In the genomic region with DNA sequence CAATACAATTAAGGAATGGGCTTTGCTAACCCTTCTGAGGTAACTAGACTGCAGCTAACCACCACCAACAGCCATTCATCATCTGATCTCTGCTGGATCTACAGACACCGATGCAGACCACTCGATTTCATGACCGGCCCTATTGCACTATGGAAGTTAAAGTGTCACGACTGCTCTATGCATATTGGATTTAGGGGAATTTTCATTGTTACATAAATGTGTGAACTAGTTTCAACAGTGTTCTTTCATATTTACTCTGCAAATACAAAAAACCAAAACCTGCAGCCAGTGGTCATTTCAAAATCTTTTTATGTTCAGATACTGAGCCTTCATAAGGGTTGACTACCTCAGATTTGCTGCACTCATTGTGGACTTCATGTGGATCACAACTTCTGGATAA, we compare ENCODE assay signal across 2 cellular contexts.
TF ChIP-seq lines count a peak whose summit lies in the region.

No MANE protein-coding gene starts in this region.

TF ChIP-seq in WTC11, 78 proteins besides CTCF, POLR2A, EP300 and RAD21 (continues in another document):
- no peak for TF ChIP-seq EMX1 (CRISPR knock-in tag; IDR thresholded peaks at IDR 0.05)
- no peak for TF ChIP-seq ATF1 (CRISPR knock-in tag; IDR thresholded peaks at IDR 0.05)
- TF ChIP-seq CBFB (CRISPR knock-in tag; IDR thresholded peaks at IDR 0.05; ENCODE audit: low read depth) = no peak
- TF ChIP-seq, protein P1, sequence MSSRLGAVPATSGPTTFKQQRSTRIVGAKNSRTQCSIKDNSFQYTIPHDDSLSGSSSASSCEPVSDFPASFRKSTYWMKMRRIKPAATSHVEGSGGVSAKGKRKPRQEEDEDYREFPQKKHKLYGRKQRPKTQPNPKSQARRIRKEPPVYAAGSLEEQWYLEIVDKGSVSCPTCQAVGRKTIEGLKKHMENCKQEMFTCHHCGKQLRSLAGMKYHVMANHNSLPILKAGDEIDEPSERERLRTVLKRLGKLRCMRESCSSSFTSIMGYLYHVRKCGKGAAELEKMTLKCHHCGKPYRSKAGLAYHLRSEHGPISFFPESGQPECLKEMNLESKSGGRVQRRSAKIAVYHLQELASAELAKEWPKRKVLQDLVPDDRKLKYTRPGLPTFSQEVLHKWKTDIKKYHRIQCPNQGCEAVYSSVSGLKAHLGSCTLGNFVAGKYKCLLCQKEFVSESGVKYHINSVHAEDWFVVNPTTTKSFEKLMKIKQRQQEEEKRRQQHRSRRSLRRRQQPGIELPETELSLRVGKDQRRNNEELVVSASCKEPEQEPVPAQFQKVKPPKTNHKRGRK (CRISPR knock-in tag; IDR thresholded peaks at IDR 0.05; ENCODE audit: borderline replicate concordance) = no peak
- TF ChIP-seq TP53 (CRISPR knock-in tag; IDR thresholded peaks at IDR 0.05) = no peak
- no peak for TF ChIP-seq MXD4 (CRISPR knock-in tag; IDR thresholded peaks at IDR 0.05; ENCODE audit: borderline replicate concordance)
- no peak for TF ChIP-seq SMAD3 (CRISPR knock-in tag; IDR thresholded peaks at IDR 0.05; ENCODE audit: borderline replicate concordance)
- TF ChIP-seq, protein P2, sequence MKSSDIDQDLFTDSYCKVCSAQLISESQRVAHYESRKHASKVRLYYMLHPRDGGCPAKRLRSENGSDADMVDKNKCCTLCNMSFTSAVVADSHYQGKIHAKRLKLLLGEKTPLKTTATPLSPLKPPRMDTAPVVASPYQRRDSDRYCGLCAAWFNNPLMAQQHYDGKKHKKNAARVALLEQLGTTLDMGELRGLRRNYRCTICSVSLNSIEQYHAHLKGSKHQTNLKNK (CRISPR knock-in tag; IDR thresholded peaks at IDR 0.05) = no peak
- no peak for TF ChIP-seq GABPB1 (CRISPR knock-in tag; IDR thresholded peaks at IDR 0.05)
- TF ChIP-seq, protein P3, sequence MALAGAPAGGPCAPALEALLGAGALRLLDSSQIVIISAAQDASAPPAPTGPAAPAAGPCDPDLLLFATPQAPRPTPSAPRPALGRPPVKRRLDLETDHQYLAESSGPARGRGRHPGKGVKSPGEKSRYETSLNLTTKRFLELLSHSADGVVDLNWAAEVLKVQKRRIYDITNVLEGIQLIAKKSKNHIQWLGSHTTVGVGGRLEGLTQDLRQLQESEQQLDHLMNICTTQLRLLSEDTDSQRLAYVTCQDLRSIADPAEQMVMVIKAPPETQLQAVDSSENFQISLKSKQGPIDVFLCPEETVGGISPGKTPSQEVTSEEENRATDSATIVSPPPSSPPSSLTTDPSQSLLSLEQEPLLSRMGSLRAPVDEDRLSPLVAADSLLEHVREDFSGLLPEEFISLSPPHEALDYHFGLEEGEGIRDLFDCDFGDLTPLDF (CRISPR knock-in tag; IDR thresholded peaks at IDR 0.05) = no peak
- no peak for TF ChIP-seq SOX15 (CRISPR knock-in tag; IDR thresholded peaks at IDR 0.05)
- no peak for TF ChIP-seq ELF4 (CRISPR knock-in tag; IDR thresholded peaks at IDR 0.05; ENCODE audit: low read depth)
- TF ChIP-seq, protein P4, sequence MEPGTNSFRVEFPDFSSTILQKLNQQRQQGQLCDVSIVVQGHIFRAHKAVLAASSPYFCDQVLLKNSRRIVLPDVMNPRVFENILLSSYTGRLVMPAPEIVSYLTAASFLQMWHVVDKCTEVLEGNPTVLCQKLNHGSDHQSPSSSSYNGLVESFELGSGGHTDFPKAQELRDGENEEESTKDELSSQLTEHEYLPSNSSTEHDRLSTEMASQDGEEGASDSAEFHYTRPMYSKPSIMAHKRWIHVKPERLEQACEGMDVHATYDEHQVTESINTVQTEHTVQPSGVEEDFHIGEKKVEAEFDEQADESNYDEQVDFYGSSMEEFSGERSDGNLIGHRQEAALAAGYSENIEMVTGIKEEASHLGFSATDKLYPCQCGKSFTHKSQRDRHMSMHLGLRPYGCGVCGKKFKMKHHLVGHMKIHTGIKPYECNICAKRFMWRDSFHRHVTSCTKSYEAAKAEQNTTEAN (CRISPR knock-in tag; IDR thresholded peaks at IDR 0.05) = no peak
- no peak for TF ChIP-seq ZNF219 (CRISPR knock-in tag; IDR thresholded peaks at IDR 0.05; ENCODE audit: borderline replicate concordance)
- TF ChIP-seq, protein P5, sequence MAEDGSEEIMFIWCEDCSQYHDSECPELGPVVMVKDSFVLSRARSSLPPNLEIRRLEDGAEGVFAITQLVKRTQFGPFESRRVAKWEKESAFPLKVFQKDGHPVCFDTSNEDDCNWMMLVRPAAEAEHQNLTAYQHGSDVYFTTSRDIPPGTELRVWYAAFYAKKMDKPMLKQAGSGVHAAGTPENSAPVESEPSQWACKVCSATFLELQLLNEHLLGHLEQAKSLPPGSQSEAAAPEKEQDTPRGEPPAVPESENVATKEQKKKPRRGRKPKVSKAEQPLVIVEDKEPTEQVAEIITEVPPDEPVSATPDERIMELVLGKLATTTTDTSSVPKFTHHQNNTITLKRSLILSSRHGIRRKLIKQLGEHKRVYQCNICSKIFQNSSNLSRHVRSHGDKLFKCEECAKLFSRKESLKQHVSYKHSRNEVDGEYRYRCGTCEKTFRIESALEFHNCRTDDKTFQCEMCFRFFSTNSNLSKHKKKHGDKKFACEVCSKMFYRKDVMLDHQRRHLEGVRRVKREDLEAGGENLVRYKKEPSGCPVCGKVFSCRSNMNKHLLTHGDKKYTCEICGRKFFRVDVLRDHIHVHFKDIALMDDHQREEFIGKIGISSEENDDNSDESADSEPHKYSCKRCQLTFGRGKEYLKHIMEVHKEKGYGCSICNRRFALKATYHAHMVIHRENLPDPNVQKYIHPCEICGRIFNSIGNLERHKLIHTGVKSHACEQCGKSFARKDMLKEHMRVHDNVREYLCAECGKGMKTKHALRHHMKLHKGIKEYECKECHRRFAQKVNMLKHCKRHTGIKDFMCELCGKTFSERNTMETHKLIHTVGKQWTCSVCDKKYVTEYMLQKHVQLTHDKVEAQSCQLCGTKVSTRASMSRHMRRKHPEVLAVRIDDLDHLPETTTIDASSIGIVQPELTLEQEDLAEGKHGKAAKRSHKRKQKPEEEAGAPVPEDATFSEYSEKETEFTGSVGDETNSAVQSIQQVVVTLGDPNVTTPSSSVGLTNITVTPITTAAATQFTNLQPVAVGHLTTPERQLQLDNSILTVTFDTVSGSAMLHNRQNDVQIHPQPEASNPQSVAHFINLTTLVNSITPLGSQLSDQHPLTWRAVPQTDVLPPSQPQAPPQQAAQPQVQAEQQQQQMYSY (CRISPR knock-in tag; IDR thresholded peaks at IDR 0.05) = no peak
- TF ChIP-seq, protein P6, sequence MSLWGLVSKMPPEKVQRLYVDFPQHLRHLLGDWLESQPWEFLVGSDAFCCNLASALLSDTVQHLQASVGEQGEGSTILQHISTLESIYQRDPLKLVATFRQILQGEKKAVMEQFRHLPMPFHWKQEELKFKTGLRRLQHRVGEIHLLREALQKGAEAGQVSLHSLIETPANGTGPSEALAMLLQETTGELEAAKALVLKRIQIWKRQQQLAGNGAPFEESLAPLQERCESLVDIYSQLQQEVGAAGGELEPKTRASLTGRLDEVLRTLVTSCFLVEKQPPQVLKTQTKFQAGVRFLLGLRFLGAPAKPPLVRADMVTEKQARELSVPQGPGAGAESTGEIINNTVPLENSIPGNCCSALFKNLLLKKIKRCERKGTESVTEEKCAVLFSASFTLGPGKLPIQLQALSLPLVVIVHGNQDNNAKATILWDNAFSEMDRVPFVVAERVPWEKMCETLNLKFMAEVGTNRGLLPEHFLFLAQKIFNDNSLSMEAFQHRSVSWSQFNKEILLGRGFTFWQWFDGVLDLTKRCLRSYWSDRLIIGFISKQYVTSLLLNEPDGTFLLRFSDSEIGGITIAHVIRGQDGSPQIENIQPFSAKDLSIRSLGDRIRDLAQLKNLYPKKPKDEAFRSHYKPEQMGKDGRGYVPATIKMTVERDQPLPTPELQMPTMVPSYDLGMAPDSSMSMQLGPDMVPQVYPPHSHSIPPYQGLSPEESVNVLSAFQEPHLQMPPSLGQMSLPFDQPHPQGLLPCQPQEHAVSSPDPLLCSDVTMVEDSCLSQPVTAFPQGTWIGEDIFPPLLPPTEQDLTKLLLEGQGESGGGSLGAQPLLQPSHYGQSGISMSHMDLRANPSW (CRISPR knock-in tag; conservative IDR thresholded peaks at IDR 0.05; ENCODE audit: low read depth) = no peak

TF ChIP-seq in GM23338, 12 proteins besides CTCF, POLR2A, EP300 and RAD21:
- no peak for TF ChIP-seq ZNF114 (CRISPR knock-in tag; IDR thresholded peaks at IDR 0.05)
- no peak for TF ChIP-seq STAT1 (IDR thresholded peaks at IDR 0.05; ENCODE audit: unreplicated experiment)
- TF ChIP-seq, protein P7, sequence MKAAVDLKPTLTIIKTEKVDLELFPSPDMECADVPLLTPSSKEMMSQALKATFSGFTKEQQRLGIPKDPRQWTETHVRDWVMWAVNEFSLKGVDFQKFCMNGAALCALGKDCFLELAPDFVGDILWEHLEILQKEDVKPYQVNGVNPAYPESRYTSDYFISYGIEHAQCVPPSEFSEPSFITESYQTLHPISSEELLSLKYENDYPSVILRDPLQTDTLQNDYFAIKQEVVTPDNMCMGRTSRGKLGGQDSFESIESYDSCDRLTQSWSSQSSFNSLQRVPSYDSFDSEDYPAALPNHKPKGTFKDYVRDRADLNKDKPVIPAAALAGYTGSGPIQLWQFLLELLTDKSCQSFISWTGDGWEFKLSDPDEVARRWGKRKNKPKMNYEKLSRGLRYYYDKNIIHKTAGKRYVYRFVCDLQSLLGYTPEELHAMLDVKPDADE (IDR thresholded peaks at IDR 0.05) = no peak
- no peak for TF ChIP-seq EZH2 (IDR thresholded peaks at IDR 0.05; ENCODE audit: low read depth, unreplicated experiment)
- TF ChIP-seq, protein P8, sequence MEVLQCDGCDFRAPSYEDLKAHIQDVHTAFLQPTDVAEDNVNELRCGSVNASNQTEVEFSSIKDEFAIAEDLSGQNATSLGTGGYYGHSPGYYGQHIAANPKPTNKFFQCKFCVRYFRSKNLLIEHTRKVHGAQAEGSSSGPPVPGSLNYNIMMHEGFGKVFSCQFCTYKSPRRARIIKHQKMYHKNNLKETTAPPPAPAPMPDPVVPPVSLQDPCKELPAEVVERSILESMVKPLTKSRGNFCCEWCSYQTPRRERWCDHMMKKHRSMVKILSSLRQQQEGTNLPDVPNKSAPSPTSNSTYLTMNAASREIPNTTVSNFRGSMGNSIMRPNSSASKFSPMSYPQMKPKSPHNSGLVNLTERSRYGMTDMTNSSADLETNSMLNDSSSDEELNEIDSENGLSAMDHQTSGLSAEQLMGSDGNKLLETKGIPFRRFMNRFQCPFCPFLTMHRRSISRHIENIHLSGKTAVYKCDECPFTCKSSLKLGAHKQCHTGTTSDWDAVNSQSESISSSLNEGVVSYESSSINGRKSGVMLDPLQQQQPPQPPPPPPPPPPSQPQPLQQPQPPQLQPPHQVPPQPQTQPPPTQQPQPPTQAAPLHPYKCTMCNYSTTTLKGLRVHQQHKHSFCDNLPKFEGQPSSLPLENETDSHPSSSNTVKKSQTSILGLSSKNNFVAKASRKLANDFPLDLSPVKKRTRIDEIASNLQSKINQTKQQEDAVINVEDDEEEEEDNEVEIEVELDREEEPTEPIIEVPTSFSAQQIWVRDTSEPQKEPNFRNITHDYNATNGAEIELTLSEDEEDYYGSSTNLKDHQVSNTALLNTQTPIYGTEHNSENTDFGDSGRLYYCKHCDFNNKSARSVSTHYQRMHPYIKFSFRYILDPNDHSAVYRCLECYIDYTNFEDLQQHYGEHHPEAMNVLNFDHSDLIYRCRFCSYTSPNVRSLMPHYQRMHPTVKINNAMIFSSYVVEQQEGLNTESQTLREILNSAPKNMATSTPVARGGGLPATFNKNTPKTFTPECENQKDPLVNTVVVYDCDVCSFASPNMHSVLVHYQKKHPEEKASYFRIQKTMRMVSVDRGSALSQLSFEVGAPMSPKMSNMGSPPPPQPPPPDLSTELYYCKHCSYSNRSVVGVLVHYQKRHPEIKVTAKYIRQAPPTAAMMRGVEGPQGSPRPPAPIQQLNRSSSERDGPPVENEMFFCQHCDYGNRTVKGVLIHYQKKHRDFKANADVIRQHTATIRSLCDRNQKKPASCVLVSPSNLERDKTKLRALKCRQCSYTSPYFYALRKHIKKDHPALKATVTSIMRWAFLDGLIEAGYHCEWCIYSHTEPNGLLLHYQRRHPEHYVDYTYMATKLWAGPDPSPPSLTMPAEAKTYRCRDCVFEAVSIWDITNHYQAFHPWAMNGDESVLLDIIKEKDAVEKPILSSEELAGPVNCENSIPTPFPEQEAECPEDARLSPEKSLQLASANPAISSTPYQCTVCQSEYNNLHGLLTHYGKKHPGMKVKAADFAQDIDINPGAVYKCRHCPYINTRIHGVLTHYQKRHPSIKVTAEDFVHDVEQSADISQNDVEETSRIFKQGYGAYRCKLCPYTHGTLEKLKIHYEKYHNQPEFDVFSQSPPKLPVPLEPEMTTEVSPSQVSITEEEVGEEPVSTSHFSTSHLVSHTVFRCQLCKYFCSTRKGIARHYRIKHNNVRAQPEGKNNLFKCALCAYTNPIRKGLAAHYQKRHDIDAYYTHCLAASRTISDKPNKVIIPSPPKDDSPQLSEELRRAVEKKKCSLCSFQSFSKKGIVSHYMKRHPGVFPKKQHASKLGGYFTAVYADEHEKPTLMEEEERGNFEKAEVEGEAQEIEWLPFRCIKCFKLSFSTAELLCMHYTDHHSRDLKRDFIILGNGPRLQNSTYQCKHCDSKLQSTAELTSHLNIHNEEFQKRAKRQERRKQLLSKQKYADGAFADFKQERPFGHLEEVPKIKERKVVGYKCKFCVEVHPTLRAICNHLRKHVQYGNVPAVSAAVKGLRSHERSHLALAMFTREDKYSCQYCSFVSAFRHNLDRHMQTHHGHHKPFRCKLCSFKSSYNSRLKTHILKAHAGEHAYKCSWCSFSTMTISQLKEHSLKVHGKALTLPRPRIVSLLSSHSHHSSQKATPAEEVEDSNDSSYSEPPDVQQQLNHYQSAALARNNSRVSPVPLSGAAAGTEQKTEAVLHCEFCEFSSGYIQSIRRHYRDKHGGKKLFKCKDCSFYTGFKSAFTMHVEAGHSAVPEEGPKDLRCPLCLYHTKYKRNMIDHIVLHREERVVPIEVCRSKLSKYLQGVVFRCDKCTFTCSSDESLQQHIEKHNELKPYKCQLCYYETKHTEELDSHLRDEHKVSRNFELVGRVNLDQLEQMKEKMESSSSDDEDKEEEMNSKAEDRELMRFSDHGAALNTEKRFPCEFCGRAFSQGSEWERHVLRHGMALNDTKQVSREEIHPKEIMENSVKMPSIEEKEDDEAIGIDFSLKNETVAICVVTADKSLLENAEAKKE (CRISPR knock-in tag; IDR thresholded peaks at IDR 0.05) = no peak
TF ChIP-seq in GM23338: peak in this region for 0.
